Comparison of ENCODE assay signal across 8 cellular contexts in the genomic region with DNA sequence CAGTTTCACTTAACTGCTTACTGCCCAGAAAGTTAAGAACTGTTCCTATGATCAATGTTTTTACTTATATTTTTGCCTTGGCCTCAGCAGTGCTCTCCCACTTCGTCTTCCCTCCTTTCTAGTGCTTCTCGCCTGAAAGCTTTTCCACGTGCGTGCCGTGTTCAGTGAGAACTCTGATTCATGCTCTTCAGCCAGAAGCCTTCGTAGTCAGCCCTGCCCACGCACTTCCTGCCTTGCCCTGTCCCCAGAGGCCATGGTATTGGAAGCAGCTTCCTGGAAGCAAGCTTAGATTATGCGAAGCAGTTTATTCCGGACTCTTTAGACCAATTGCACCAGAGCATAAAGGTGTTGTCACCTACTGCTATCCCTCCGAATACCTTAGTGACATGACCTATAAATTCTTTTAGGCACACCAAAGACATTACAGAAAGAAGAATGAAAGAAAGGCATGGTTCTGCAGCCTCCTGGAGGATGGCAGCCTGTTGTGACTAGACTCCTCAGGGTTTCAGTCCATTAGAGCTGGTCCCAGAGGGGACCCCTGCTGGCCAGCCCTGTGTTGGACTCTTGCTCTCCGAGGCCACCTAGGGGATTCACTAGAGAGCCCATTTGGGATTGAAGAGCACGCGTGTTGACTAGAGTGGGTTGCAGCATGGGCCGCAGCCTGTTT.
DNase-seq lines count a peak whose midpoint lies in the region; ATAC-seq lines count a peak whose summit lies in the region.

No MANE protein-coding gene starts in this region.

- intact Hi-C loops in left colon (cut with DNase I, micrococcal nuclease): no loop called here

- peaks cover 40% of the 10 kb centered on the region for H3K4me1 ChIP-seq in CD4-positive, CD25-positive, alpha-beta regulatory T cell (ENCODE audit: control insufficient read depth, insufficient read depth, low read length, poor library complexity, severe bottlenecking)

- H3K4me3 ChIP-seq in CD4-positive, CD25-positive, alpha-beta regulatory T cell (ENCODE audit: low read depth, low read length): peak overlapping the region; percentile 62

- H3K4me1 Mint-ChIP-seq in CD4-positive, CD25-positive, alpha-beta regulatory T cell: peaks cover 32 to 76% (median 65%) of the 10 kb centered on the region in 4 donors

- no peaks in the 10 kb centered on the region for H3K27me3 Mint-ChIP-seq in CD4-positive, CD25-positive, alpha-beta regulatory T cell

- H3K9me3 Mint-ChIP-seq in CD4-positive, CD25-positive, alpha-beta regulatory T cell: peaks cover 0 to 2% (median 0%) of the 10 kb centered on the region in 7 donors

- no peaks in the 10 kb centered on the region for H3K9me3 ChIP-seq in CD4-positive, CD25-positive, alpha-beta regulatory T cell (ENCODE audit: control insufficient read depth in 2 of 2, low read length in 2 of 2)

- H3K36me3 ChIP-seq in CD4-positive, CD25-positive, alpha-beta regulatory T cell (ENCODE audit: control insufficient read depth, insufficient read depth, low read length): no peaks in the 10 kb centered on the region

- H3K4me3 Mint-ChIP-seq in CD4-positive, CD25-positive, alpha-beta regulatory T cell: peak overlapping the region; percentile 49 to 93 (median 79)

- ATAC-seq in CD4-positive, CD25-positive, alpha-beta regulatory T cell (ENCODE audit: low read depth in 2 of 2): peak; percentile 92 to 94
- ATAC-seq in left colon (peak; percentile 38), HG02759 (IDR thresholded peaks at IDR 0.05; ENCODE audit: unreplicated experiment) (no peak), HG03378 (IDR thresholded peaks at IDR 0.05; ENCODE audit: unreplicated experiment) (no peak)

- peaks cover 15% of the 10 kb centered on the region for H3K36me3 Mint-ChIP-seq in CD4-positive, CD25-positive, alpha-beta regulatory T cell

- H3K27ac ChIP-seq in CD4-positive, CD25-positive, alpha-beta regulatory T cell (ENCODE audit: insufficient read depth, low read length, poor library complexity, severe bottlenecking): peak overlapping the region; percentile 35

- peak overlapping the region; percentile 78 to 91 (median 84) for H3K27ac Mint-ChIP-seq in CD4-positive, CD25-positive, alpha-beta regulatory T cell

- peak in 2 of 3 donors; percentile 43 to 92 for DNase-seq in CD4-positive, CD25-positive, alpha-beta regulatory T cell
- DNase-seq in HPDE6-E6E7 (ENCODE audit: extremely low spot score) (peak; percentile 72), UCSD-AML1 (lab: John Stamatoyannopoulos, UW; ENCODE audit: unreplicated experiment) (peak; percentile 67), brain pericyte (ENCODE audit: low read depth, low spot score) (peak; percentile 44), left colon (peak in 1 of 2 donors; percentile 24)
- peak; percentile 35 for DNase-seq in stimulated activated CD8-positive, alpha-beta memory T cell treated with anti-CD3 and anti-CD28 coated beads, Interleukin-12 subunit alpha, Interleukin-12 subunit beta, amount 100 ng/mL, for 1 hour (ENCODE audit: low read depth)

- H3K27me3 ChIP-seq in CD4-positive, CD25-positive, alpha-beta regulatory T cell (ENCODE audit: control insufficient read depth, insufficient read depth, low read length): no peaks in the 10 kb centered on the region

Comparison
In these comparisons a context has a peak if more than half of its experiments do, and no peak if none do; other contexts are left out.
1. ATAC-seq: peak in CD4-positive, CD25-positive, alpha-beta regulatory T cell (2 of 2) and left colon (single experiment); none in HG02759 (single experiment) and HG03378 (single experiment).